In genomic region chr9:96620155-96620514, GRCh38 we compare ENCODE assay signal across 8 cellular contexts. TPM values are rescaled to one million over a fixed set of nuclear protein-coding genes. Genes with fewer than 3 reads are reported as not detected.
DNase-seq lines count a peak whose midpoint lies in the region; ATAC-seq and TF ChIP-seq lines count a peak whose summit lies in the region.

No MANE protein-coding gene starts in this region.

- peak overlapping the region; percentile 66 for H3K4me3 Mint-ChIP-seq in activated CD4-positive, alpha-beta T cell treated with anti-CD3 and anti-CD28 coated beads for 36 hours

- CTCF ChIA-PET in activated CD4-positive, alpha-beta T cell treated with anti-CD3 and anti-CD28 coated beads for 36 hours (lab: Charles Lee): interaction anchor here (0.6 to 1.4 kb wide), 2 partner anchors 143 to 236 kb away, joined by 3 to 4 read pairs; no protein-coding TSS in a partner anchor

- peak overlapping the region; percentile 50 for H3K4me3 ChIP-seq in astrocyte of the cerebellum (ENCODE audit: low read depth, low read length)
- H3K4me3 ChIP-seq in left lung: peak overlapping the region; percentile 36 to 44

- peaks cover 0 to 71% of the 10 kb centered on the region in 2 donors for H3K27me3 ChIP-seq in left lung

- H3K36me3 ChIP-seq in left lung: no peaks in the 10 kb centered on the region

- TF ChIP-seq CTCF in astrocyte of the cerebellum (IDR thresholded peaks at IDR 0.05; ENCODE audit: low read depth, low read length, missing control alignments) (no peak), left lung (IDR thresholded peaks at IDR 0.05) (no peak)

- no peaks in the 10 kb centered on the region for H3K9me3 ChIP-seq in left lung

- no peak for ATAC-seq in activated CD4-positive, alpha-beta T cell treated with anti-CD3 and anti-CD28 coated beads for 36 hours
- ATAC-seq in left lung (no peak), HG02852 (IDR thresholded peaks at IDR 0.05; ENCODE audit: unreplicated experiment) (no peak)

- no peak overlapping the region for H3K27ac Mint-ChIP-seq in activated CD4-positive, alpha-beta T cell treated with anti-CD3 and anti-CD28 coated beads for 36 hours

- DNase-seq in activated CD4-positive, alpha-beta T cell treated with anti-CD3 and anti-CD28 coated beads for 36 hours: no peak
- DNase-seq in activated CD4-positive, alpha-beta T cell treated with anti-CD3 and anti-CD28 coated beads, Interleukin-2, amount 50 U/mL, for 4 hours: no peak
- DNase-seq in astrocyte of the cerebellum (ENCODE audit: low read depth): no peak
- DNase-seq in left lung: no peak
- DNase-seq in substantia nigra (lab: John Stamatoyannopoulos, UW): no peak
- DNase-seq in cerebellar nuclear complex (lab: John Stamatoyannopoulos, UW): no peak
- no peak for DNase-seq in T1000 (lab: John Stamatoyannopoulos, UW)

- in situ Hi-C loops in astrocyte of the cerebellum (cut with HindIII; ENCODE audit: low sequenced_read_pairs): no loop called here

- H3K9me3 Mint-ChIP-seq in activated CD4-positive, alpha-beta T cell treated with anti-CD3 and anti-CD28 coated beads for 36 hours (ENCODE audit: low read depth): no peaks in the 10 kb centered on the region

- H3K27me3 Mint-ChIP-seq in activated CD4-positive, alpha-beta T cell treated with anti-CD3 and anti-CD28 coated beads for 36 hours: peaks cover 36% of the 10 kb centered on the region

- H3K4me1 Mint-ChIP-seq in activated CD4-positive, alpha-beta T cell treated with anti-CD3 and anti-CD28 coated beads for 36 hours: peaks cover 8% of the 10 kb centered on the region

- POLR2A ChIA-PET in activated CD4-positive, alpha-beta T cell treated with anti-CD3 and anti-CD28 coated beads for 36 hours (lab: Charles Lee): no interaction called here

- no peaks in the 10 kb centered on the region for H3K36me3 Mint-ChIP-seq in activated CD4-positive, alpha-beta T cell treated with anti-CD3 and anti-CD28 coated beads for 36 hours (ENCODE audit: low read depth)

- intact Hi-C loops in activated CD4-positive, alpha-beta T cell treated with anti-CD3 and anti-CD28 coated beads for 36 hours (cut with DNase I, micrococcal nuclease): no loop called here
- intact Hi-C loops in left lung (cut with DNase I): no loop called here

- peaks cover 0 to 9% of the 10 kb centered on the region in 2 donors for H3K4me1 ChIP-seq in left lung

- H3K27ac ChIP-seq in left lung: peak overlapping the region; percentile 48 to 56
- H3K27ac ChIP-seq in substantia nigra (ENCODE audit: low read depth, low read length, poor library complexity, severe bottlenecking): peak overlapping the region; percentile 51

RNA-seq across cellular contexts. Expression of gene CDC14B, which starts 0.5 kb away (rescaled TPM):
- total RNA-seq in activated CD4-positive, alpha-beta T cell treated with anti-CD3 and anti-CD28 coated beads for 36 hours: 1 to 10 TPM; 1.1 to 1.5 TPM
- total RNA-seq in left lung: 10 to 100 TPM; 10.5 to 17.1 TPM

RNA-seq across cellular contexts. Expression of gene PRXL2C, which starts 35.0 kb away (rescaled TPM):
- total RNA-seq in activated CD4-positive, alpha-beta T cell treated with anti-CD3 and anti-CD28 coated beads for 36 hours: 1 to 10 TPM; 5.5 to 7.5 TPM
- 10 to 100 TPM; 18.2 to 31.9 TPM for total RNA-seq in left lung

Comparison
In these comparisons a context has a peak if more than half of its experiments do, and no peak if none do; other contexts are left out.
1. RNA of gene CDC14B, which starts 0.5 kb away (total RNA-seq): 10.5 to 17.1 TPM in left lung; 1.1 to 1.5 TPM in activated CD4-positive, alpha-beta T cell treated with anti-CD3 and anti-CD28 coated beads for 36 hours; every median in the first group is over 4 times any median in the second.